Comparison of ENCODE assay signal across 2 cellular contexts in the genomic region with DNA sequence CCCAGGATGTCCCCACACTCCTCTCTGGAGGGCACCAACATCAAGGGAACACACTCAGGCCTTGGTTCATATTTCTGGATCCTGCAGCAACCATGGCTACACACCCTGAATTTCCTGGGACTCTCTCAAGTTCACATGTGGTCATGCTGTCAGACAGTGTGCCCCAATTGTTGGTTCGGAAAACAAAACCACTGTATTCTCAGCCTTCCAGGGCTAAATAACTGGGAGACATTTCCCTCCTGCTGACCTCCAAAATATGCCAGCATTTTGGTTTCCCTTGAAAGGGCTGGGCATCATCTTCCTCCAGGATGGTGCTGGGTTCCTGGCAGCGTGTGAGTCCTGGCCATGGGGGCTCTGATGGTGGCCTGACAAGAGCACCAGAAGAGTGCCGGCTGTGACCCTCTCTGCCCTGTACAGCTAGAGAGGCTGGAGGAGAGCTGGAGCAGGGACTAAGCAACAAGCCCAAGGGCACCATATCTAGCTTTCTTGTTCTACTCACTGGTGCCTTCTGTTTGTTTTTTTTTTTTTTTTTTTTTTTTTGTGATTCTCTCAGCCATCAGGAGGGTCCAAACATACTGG.
TF ChIP-seq lines count a peak whose summit lies in the region.

No MANE protein-coding gene starts in this region.

TF ChIP-seq in GM12878, 131 proteins besides CTCF, POLR2A, EP300 and RAD21 (continued from another document):
- TF ChIP-seq SMC3 (IDR thresholded peaks at IDR 0.05; ENCODE audit: borderline replicate concordance, low read length), result peak; percentile 38; the same call in 1 of the 2 replicates
- no peak for TF ChIP-seq BCL3 (IDR thresholded peaks at IDR 0.05; ENCODE audit: borderline replicate concordance, insufficient read depth, low read depth, low read length, poor library complexity, severe bottlenecking)

TF ChIP-seq in HEK293T, 16 proteins besides CTCF, POLR2A, EP300 and RAD21 (continued from another document):
- TF ChIP-seq FOXM1 (IDR thresholded peaks at IDR 0.05; ENCODE audit: borderline replicate concordance), result no peak
- no peak for TF ChIP-seq NFRKB (IDR thresholded peaks at IDR 0.05)
- no peak for TF ChIP-seq ELF4 (IDR thresholded peaks at IDR 0.05)
- no peak for TF ChIP-seq L3MBTL2 (conservative IDR thresholded peaks at IDR 0.05)
- no peak for TF ChIP-seq TARDBP (IDR thresholded peaks at IDR 0.05)
- TF ChIP-seq PKNOX1 (IDR thresholded peaks at IDR 0.05), result no peak
- no peak for TF ChIP-seq CTBP1 (IDR thresholded peaks at IDR 0.05; ENCODE audit: borderline replicate concordance)
- no peak for TF ChIP-seq FOXK2 (IDR thresholded peaks at IDR 0.05)
- no peak for TF ChIP-seq LEF1 (IDR thresholded peaks at IDR 0.05; ENCODE audit: borderline replicate concordance)
- no peak for TF ChIP-seq HDGF (IDR thresholded peaks at IDR 0.05; ENCODE audit: borderline replicate concordance)
- no peak for TF ChIP-seq FOXA1 (IDR thresholded peaks at IDR 0.05)
- TF ChIP-seq BHLHE40 (IDR thresholded peaks at IDR 0.05; ENCODE audit: borderline replicate concordance), result no peak
- no peak for TF ChIP-seq SP1 (IDR thresholded peaks at IDR 0.05)
TF ChIP-seq in HEK293T: peak in this region for 0.
